1 cellular context compared by ENCODE assay signal in genomic region chr20:63261808-63262528, GRCh38.
TF ChIP-seq lines count a peak whose summit lies in the region.

No MANE protein-coding gene starts in this region.

TF ChIP-seq in HEK293, 187 proteins besides CTCF, POLR2A, EP300 and RAD21:
- TF ChIP-seq ZNF394 (tag by site-specific recombination; IDR thresholded peaks at IDR 0.05; ENCODE audit: borderline replicate concordance) (no peak), RBAK (tag by site-specific recombination; IDR thresholded peaks at IDR 0.05) (no peak), ZNF19 (tag by site-specific recombination; IDR thresholded peaks at IDR 0.05; ENCODE audit: low read depth) (no peak), ZNF530 (tag by site-specific recombination; IDR thresholded peaks at IDR 0.05; ENCODE audit: low read depth) (no peak), YY2 (tag by site-specific recombination; IDR thresholded peaks at IDR 0.05) (no peak), ZSCAN4 (tag by site-specific recombination; IDR thresholded peaks at IDR 0.05) (no peak), ZNF274 (IDR thresholded peaks at IDR 0.05; ENCODE audit: low read length) (no peak), ZNF274 (tag by site-specific recombination; IDR thresholded peaks at IDR 0.05; ENCODE audit: borderline replicate concordance) (no peak), ZNF600 (tag by site-specific recombination; IDR thresholded peaks at IDR 0.05) (0 out of 2 replicates have a peak, but pooled peaks have one; percentile 12)
